ENCODE assay signal across 21 cellular contexts in the genomic region with DNA sequence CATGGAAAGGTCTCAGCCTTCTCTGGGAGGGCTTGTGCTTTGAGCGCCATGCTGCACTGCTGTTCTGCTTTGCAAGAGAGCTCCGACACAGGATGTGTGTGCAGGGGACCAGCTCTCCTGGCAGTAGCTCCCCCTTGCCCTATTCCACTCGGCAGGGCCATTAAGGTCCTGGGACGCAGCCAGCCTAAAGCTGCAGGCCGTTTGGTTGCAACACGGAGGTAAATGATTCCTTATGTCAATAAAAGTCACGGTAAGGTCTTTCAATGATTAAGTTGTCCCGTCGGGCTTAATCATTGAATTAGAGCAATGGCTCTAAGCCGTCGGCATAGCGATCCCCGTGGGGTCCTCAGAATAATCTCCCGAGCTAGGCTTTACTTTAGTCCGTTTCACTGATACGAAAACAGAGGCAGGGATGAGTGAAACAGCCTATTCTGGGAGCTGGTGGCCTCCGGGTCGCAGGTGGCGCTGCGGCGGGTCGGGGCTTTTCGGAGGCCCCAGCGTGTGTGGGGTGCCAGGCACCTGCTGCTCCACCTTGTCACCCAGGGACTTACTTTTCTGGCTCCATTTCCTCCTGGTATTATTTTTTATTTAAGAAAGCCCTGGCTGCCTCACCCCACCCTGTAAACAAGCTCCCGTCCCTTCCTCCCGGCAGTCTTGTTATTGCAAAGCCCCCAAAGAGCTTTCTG.
DNase-seq lines count a peak whose midpoint lies in the region; TF ChIP-seq lines count a peak whose summit lies in the region.
"Had no signal": no experiment of that assay in that cellular context is flagged by ENCODE, and none has a peak within 500 bp of the region (broad histone marks: within the 10 kb centered on the region; RNA-seq: fewer than 3 reads in every experiment).

No MANE protein-coding gene starts in this region.

- H4K20me1 ChIP-seq in OCI-LY7 (ENCODE audit: insufficient read depth, low read length), result no peaks in the 10 kb centered on the region

- TF ChIP-seq CTCF in esophagus muscularis mucosa (IDR thresholded peaks at IDR 0.05), result no peak
- TF ChIP-seq CTCF in OCI-LY7 (conservative IDR thresholded peaks at IDR 0.05; ENCODE audit: low read length), result no peak

- no peak overlapping the region for H3K4me2 ChIP-seq in OCI-LY7 (ENCODE audit: low read length)
- H3K4me2 ChIP-seq: PC-9 had no signal

- H3K4me1 ChIP-seq in esophagus muscularis mucosa (no peaks in the 10 kb centered on the region), OCI-LY7 (ENCODE audit: insufficient read depth, low read length, poor library complexity, severe bottlenecking) (no peaks in the 10 kb centered on the region)
- H3K4me1 ChIP-seq: SJSA1 had no signal

- no peak for TF ChIP-seq POLR2A in esophagus muscularis mucosa (IDR thresholded peaks at IDR 0.05; ENCODE audit: low read depth)

- no peak overlapping the region for H3K4me3 ChIP-seq in esophagus muscularis mucosa
- no peak overlapping the region for H3K4me3 ChIP-seq in OCI-LY7 (ENCODE audit: low read depth, low read length, poor library complexity, severe bottlenecking)
- H3K4me3 ChIP-seq: PC-9, SJSA1 had no signal

- H3K9me3 ChIP-seq in esophagus muscularis mucosa (peaks cover 0 to 3% (median 0%) of the 10 kb centered on the region in 4 donors), OCI-LY7 (ENCODE audit: low read length) (no peaks in the 10 kb centered on the region)
- H3K9me3 ChIP-seq: SJSA1 had no signal

- no peak overlapping the region for H3K27ac ChIP-seq in esophagus muscularis mucosa (replicated peaks in 1 of 4)
- H3K27ac ChIP-seq in OCI-LY7 (ENCODE audit: low read depth, low read length, poor library complexity, severe bottlenecking), result no peak overlapping the region
- H3K27ac ChIP-seq: PC-9, SJSA1 had no signal

- POLR2A ChIA-PET in OCI-LY7 (lab: Charles Lee), result no interaction called here

- no peaks in the 10 kb centered on the region for H3K36me3 ChIP-seq in esophagus muscularis mucosa
- H3K36me3 ChIP-seq in OCI-LY7 (ENCODE audit: insufficient read depth, low read length), result no peaks in the 10 kb centered on the region
- H3K36me3 ChIP-seq: SJSA1 had no signal

- no peak overlapping the region for H2AFZ ChIP-seq in OCI-LY7 (ENCODE audit: low read length)
- H2AFZ ChIP-seq: PC-9 had no signal

- DNase-seq in NCI-H82 (lab: John Stamatoyannopoulos, UW) (peak; percentile 43), NCI-H82 treated with DMSO at 0.1 percent for 48 hours (lab: John Stamatoyannopoulos, UW; ENCODE audit: unreplicated experiment) (no peak), esophagus muscularis mucosa (ENCODE audit: extremely low spot score) (peak; percentile 74), mucosa of gallbladder (ENCODE audit: low spot score) (peak; percentile 35), renal cortical epithelial cell (ENCODE audit: low read depth) (peak; percentile 1), OCI-LY7 (ENCODE audit: low spot score) (no peak), posterior vena cava (ENCODE audit: low spot score) (no peak), GM19240 (ENCODE audit: insufficient read length, low spot score) (no peak)
- DNase-seq: Calu3, DMS79 treated with DMSO at 0.1 percent for 48 hours, GF-D8, KBM-7, MV-4-11, NCI-H1105, NCI-H1436 treated with DMSO at 0.1 percent for 48 hours, NCI-H187 treated with DMSO at 0.1 percent for 48 hours, NCI-H2107, NCI-H2227 treated with DMSO at 0.1 percent for 48 hours, NCI-H526 treated with DMSO at 0.1 percent for 48 hours, PC-9 had no signal

- no TSS peak for BruUV-seq in OCI-LY7 (replicated peaks; lab: Mats Ljungman, UMichigan)

- 83% methylated on average over 26 of the region's 26 CpGs for WGBS in esophagus muscularis mucosa

- H3K79me2 ChIP-seq in OCI-LY7 (ENCODE audit: insufficient read depth, low read depth, low read length), result no peaks in the 10 kb centered on the region

- CTCF ChIA-PET in OCI-LY7 (lab: Charles Lee; ENCODE audit: unreplicated experiment), result no interaction called here

- H3K27me3 ChIP-seq in esophagus muscularis mucosa, result no peaks in the 10 kb centered on the region
- H3K27me3 ChIP-seq: SJSA1 had no signal

- no peak for TF ChIP-seq EP300 in esophagus muscularis mucosa (IDR thresholded peaks at IDR 0.05)

- intact Hi-C loops in esophagus muscularis mucosa (cut with DNase I) (no loop called here), OCI-LY7 (cut with micrococcal nuclease; ENCODE audit: unreplicated experiment) (no loop called here), posterior vena cava (cut with DNase I) (no loop called here)

- no peaks in the 10 kb centered on the region for H3K9me2 ChIP-seq in OCI-LY7 (ENCODE audit: insufficient read depth, low read length)

Comparison
In these comparisons a context has a peak if more than half of its experiments do, and no peak if none do; other contexts are left out.
1. DNase-seq: peak in NCI-H82 (single experiment), esophagus muscularis mucosa (single experiment), mucosa of gallbladder (single experiment) and renal cortical epithelial cell (single experiment); none in NCI-H82 treated with DMSO at 0.1 percent for 48 hours (single experiment), OCI-LY7 (single experiment), posterior vena cava (single experiment) and GM19240 (single experiment).